ENCODE assay signal across 18 cellular contexts in genomic region chr2:61713457-61713856, GRCh38.
DNase-seq lines count a peak whose midpoint lies in the region; ATAC-seq and TF ChIP-seq lines count a peak whose summit lies in the region.
"Had no signal": no experiment of that assay in that cellular context is flagged by ENCODE, and none has a peak within 500 bp of the region (broad histone marks: within the 10 kb centered on the region; RNA-seq: fewer than 3 reads in every experiment).

No MANE protein-coding gene starts in this region.

- H3K4me2 ChIP-seq in osteoblast (ENCODE audit: insufficient read depth, low read length) = no peak overlapping the region

- H3K4me1 ChIP-seq in right atrium auricular region (peaks cover 0 to 7% of the 10 kb centered on the region in 2 donors), osteoblast (ENCODE audit: insufficient read depth, low read length) (no peaks in the 10 kb centered on the region), Caco-2 (no peaks in the 10 kb centered on the region)

- H3K79me2 ChIP-seq in osteoblast (ENCODE audit: insufficient read depth, low read length) = no peaks in the 10 kb centered on the region

- no peak overlapping the region for H3K27ac Mint-ChIP-seq in Caco-2 (ENCODE audit: unreplicated experiment)
- H3K27ac Mint-ChIP-seq: CD14-positive monocyte, HFFc6 had no signal

- H3K27me3 ChIP-seq in right atrium auricular region (no peaks in the 10 kb centered on the region), osteoblast (ENCODE audit: insufficient read depth, low read length) (no peaks in the 10 kb centered on the region), Caco-2 (replicated peaks; ENCODE audit: control insufficient read depth, insufficient read depth, low read length) (no peaks in the 10 kb centered on the region)
- H3K27me3 ChIP-seq: MG63 had no signal

- peak overlapping the region; percentile 68 to 75 for H3K27ac ChIP-seq in right atrium auricular region
- H3K27ac ChIP-seq in osteoblast (ENCODE audit: low read depth, low read length) = no peak overlapping the region

- no peaks in the 10 kb centered on the region for H3K27me3 Mint-ChIP-seq in Caco-2 (ENCODE audit: insufficient read depth, unreplicated experiment)

- DNase-seq in Right ventricle myocardium inferior (ENCODE audit: missing footprints) (no peak), cardiac septum (ENCODE audit: low spot score) (no peak), right atrium auricular region (ENCODE audit: low spot score) (no peak), osteoblast (ENCODE audit: insufficient read length, low spot score, missing footprints) (no peak), Caco-2 (no peak), SHP77 (lab: John Stamatoyannopoulos, UW) (no peak)
- DNase-seq in stimulated activated CD4-positive, alpha-beta T cell treated with anti-CD3 and anti-CD28 coated beads, Interleukin-2, amount 100 ng/mL, for 48 hours = no peak
- DNase-seq: 8988T, DND-41, HFFc6, Kasumi-1, MG63, NCI-H1048, NCI-H1436, NCI-H1930, NCI-H526 had no signal

- H3K9me3 Mint-ChIP-seq in Caco-2 (ENCODE audit: unreplicated experiment) = no peaks in the 10 kb centered on the region
- H3K9me3 Mint-ChIP-seq: HFFc6 had no signal

- POLR2A ChIA-PET in Caco-2 (lab: Charles Lee) = no interaction called here

- no peaks in the 10 kb centered on the region for H3K36me3 ChIP-seq in right atrium auricular region
- no peaks in the 10 kb centered on the region for H3K36me3 ChIP-seq in osteoblast (ENCODE audit: insufficient read depth, low read length)
- no peaks in the 10 kb centered on the region for H3K36me3 ChIP-seq in Caco-2 (ENCODE audit: control insufficient read depth, insufficient read depth, low read length)
- H3K36me3 ChIP-seq: MG63 had no signal

- CTCF ChIA-PET in Caco-2 (lab: Charles Lee) = no interaction called here

- H3K4me3 ChIP-seq in right atrium auricular region (no peak overlapping the region), osteoblast (ENCODE audit: insufficient read depth, low read length) (no peak overlapping the region), Caco-2 (ENCODE audit: low read depth, low read length) (no peak overlapping the region)
- H3K4me3 ChIP-seq: MG63 had no signal

- no TSS peak for BruUV-seq in Caco-2 (replicated peaks; lab: Mats Ljungman, UMichigan)

- H3K9me3 ChIP-seq in right atrium auricular region (no peaks in the 10 kb centered on the region), osteoblast (ENCODE audit: low read depth, low read length) (no peaks in the 10 kb centered on the region), Caco-2 (no peaks in the 10 kb centered on the region)
- H3K9me3 ChIP-seq: MG63 had no signal

- peak overlapping the region; percentile 21 for H2AFZ ChIP-seq in osteoblast (ENCODE audit: low read length)

- ATAC-seq in Right ventricle myocardium inferior = peak; percentile 68
- no peak for ATAC-seq in GM18858 (IDR thresholded peaks at IDR 0.05; ENCODE audit: unreplicated experiment)

- no peaks in the 10 kb centered on the region for H4K20me1 ChIP-seq in osteoblast (ENCODE audit: insufficient read depth, low read length)

- no peaks in the 10 kb centered on the region for H3K4me1 Mint-ChIP-seq in Caco-2 (ENCODE audit: low read depth, unreplicated experiment)
- H3K4me1 Mint-ChIP-seq: CD14-positive monocyte had no signal

- no peaks in the 10 kb centered on the region for H3K36me3 Mint-ChIP-seq in Caco-2 (ENCODE audit: insufficient read depth, unreplicated experiment)
- H3K36me3 Mint-ChIP-seq: CD14-positive monocyte had no signal

- no peak overlapping the region for H3K4me3 Mint-ChIP-seq in Caco-2 (ENCODE audit: unreplicated experiment)
- H3K4me3 Mint-ChIP-seq: CD14-positive monocyte, HFFc6 had no signal

- intact Hi-C loops in Right ventricle myocardium inferior (cut with DNase I) (loop anchor here (5.0 kb wide), 3 partner anchors 41 to 176 kb away; partner anchors contain the start of gene XPO1), cardiac septum (cut with DNase I) (no loop called here), Caco-2 (cut with micrococcal nuclease; ENCODE audit: unreplicated experiment) (no loop called here)

- TF ChIP-seq CTCF in right atrium auricular region (IDR thresholded peaks at IDR 0.05) = no peak
- TF ChIP-seq CTCF in osteoblast (IDR thresholded peaks at IDR 0.05; ENCODE audit: extremely low read depth, low read depth, low read length) = no peak
- TF ChIP-seq CTCF in Caco-2 (IDR thresholded peaks at IDR 0.05; ENCODE audit: insufficient read depth in 1 of 2, low read depth in 1 of 2, low read length in 1 of 2, severe bottlenecking in 1 of 2, unreplicated experiment in 1 of 2) = no peak
